ENCODE assay signal across 24 cellular contexts in genomic region chr4:165921546-165921945, GRCh38.
"Had no signal": no experiment of that assay in that cellular context is flagged by ENCODE, and none has a peak within 500 bp of the region (broad histone marks: within the 10 kb centered on the region; RNA-seq: fewer than 3 reads in every experiment).

No MANE protein-coding gene starts in this region.

- H3K4me2 ChIP-seq: neural progenitor cell had no signal

- ATAC-seq: activated CD8-positive, alpha-beta T cell treated with anti-CD3 and anti-CD28 coated beads for 36 hours; activated naive CD8-positive, alpha-beta T cell treated with anti-CD3 and anti-CD28 coated beads, Interleukin-2, amount 50 U/mL, for 24 hours; activated T-cell treated with anti-CD3 and anti-CD28 coated beads, Interleukin-2, amount 50 U/mL, for 4 hours; activated T-helper 17 cell treated with anti-CD3 and anti-CD28 coated beads, Interleukin-2, amount 50 U/mL, for 72 hours; heart right ventricle; natural killer cell; right cardiac atrium; stimulated activated naive B cell treated with anti-CD40 and anti-IgM and Interleukin-4, amounts not matched to agents 10 μg/mL and 1 μg/mL and 100 μg/mL, for 72 hours had no signal

- DNase-seq: activated CD4-positive, alpha-beta T cell treated with anti-CD3 and anti-CD28 coated beads, Interleukin-2, amount 10 ng/mL, durations not matched to agents 7 days and 5 days; activated CD4-positive, CD25-positive, alpha-beta regulatory T cell treated with anti-CD3 and anti-CD28 coated beads, Interleukin-2, amount 50 U/mL, for 72 hours; activated CD8-positive, alpha-beta T cell treated with anti-CD3 and anti-CD28 coated beads for 36 hours; activated naive CD8-positive, alpha-beta T cell treated with anti-CD3 and anti-CD28 coated beads, Interleukin-2, amount 50 U/mL, for 24 hours; activated T-cell treated with anti-CD3 and anti-CD28 coated beads, Interleukin-2, amount 50 U/mL, for 4 hours; amygdala; caudate nucleus; heart right ventricle; left ventricle myocardium inferior; mesendoderm; natural killer cell; occipital lobe; posterior cingulate gyrus; right cardiac atrium; stimulated activated CD4-positive, alpha-beta T cell treated with anti-CD3 and anti-CD28 coated beads, Interleukin-15, amount 100 ng/mL, for 24 hours; stimulated activated CD4-positive, alpha-beta T cell treated with anti-CD3 and anti-CD28 coated beads, Interleukin-2, amount 100 ng/mL, for 24 hours; stimulated activated naive B cell treated with anti-CD40 and anti-IgM and Interleukin-4, amounts not matched to agents 10 μg/mL and 1 μg/mL and 100 μg/mL, for 72 hours; stomach; T1000; WERI-Rb-1 had no signal

- H3K9me3 ChIP-seq: heart right ventricle, left ventricle myocardium inferior, tibial nerve had no signal

- H3K4me1 ChIP-seq: heart right ventricle, left ventricle myocardium inferior, neural progenitor cell, stomach, tibial nerve had no signal

- H3K27me3 ChIP-seq: heart right ventricle, neural progenitor cell, stomach, tibial nerve had no signal

- H2AFZ ChIP-seq: neural progenitor cell had no signal

- H3K36me3 ChIP-seq: heart right ventricle, left ventricle myocardium inferior, neural progenitor cell, stomach, tibial nerve, WERI-Rb-1 had no signal

- H3K9ac ChIP-seq: neural progenitor cell had no signal

- H3K4me3 ChIP-seq: heart right ventricle, left ventricle myocardium inferior, lung, neural progenitor cell, stomach, tibial nerve had no signal
